Comparison of ENCODE assay signal across 1 cellular context in the genomic region with DNA sequence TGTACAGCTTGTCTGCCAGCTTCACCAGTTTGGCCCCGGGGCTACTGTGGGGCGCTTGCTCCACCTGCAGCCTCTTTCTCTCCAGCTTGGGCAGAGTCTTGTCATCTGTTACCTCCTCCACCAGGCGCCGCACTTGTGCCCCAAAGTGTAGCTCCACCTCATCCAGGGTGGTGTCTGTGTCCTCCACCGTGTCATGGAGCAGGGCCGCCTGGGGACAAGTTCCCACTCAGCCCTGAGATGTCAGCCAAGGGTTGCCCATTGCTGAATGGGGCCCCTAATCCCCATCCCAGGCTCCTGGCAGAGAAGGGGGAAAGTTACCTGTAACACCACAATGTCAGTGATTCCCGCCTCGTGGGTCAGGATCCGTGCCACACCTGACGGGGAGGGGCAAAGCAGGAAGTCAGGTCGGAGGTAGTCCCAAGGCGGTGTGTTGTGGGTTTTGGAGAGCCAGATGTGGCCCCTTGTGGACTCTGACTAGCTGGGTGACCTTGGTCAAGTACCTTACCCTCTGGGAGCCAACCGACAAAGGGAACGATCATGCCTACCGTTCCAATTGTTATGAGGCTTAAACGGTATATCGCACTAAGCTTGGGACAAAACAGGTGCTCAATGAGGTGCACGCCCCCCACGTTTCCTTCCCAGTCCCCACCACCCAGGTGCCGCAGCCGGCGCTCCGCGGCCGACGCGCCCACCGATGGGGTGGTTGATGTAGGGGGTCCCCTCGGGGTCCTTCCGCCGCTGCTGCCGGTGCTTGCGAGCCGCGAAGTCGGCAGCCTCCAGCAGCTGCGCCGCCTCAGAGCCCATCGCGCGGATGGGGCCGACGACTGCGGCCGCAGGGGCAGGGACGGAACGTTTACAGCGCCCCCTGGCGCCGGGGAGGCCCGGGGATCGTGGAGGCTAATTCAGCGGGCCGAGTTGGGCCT.
TF ChIP-seq lines count a peak whose summit lies in the region.

TSS of gene HDDC3 (minus strand) at position 813 of the 923 bp plus-strand sequence. CDS start at position 804, 9 bp downstream.

TF ChIP-seq in HepG2, 621 proteins besides CTCF, POLR2A, EP300 and RAD21 (continued from another document and continues in another):
- TF ChIP-seq ZNF660 (CRISPR knock-in tag; IDR thresholded peaks at IDR 0.05; ENCODE audit: borderline replicate concordance, low read depth) = no peak
- no peak for TF ChIP-seq SP140L (CRISPR knock-in tag; IDR thresholded peaks at IDR 0.05; ENCODE audit: borderline replicate concordance)
- TF ChIP-seq ZNF891 (CRISPR knock-in tag; IDR thresholded peaks at IDR 0.05) = peak; percentile 87
- no peak for TF ChIP-seq SETDB1 (CRISPR knock-in tag; IDR thresholded peaks at IDR 0.05; ENCODE audit: borderline replicate concordance)
- peak; percentile 89 for TF ChIP-seq ZNF788 (CRISPR knock-in tag; IDR thresholded peaks at IDR 0.05; ENCODE audit: borderline replicate concordance)
- no peak for TF ChIP-seq TBX3 (IDR thresholded peaks at IDR 0.05; ENCODE audit: borderline replicate concordance)
- TF ChIP-seq YEATS2 (CRISPR knock-in tag; IDR thresholded peaks at IDR 0.05; ENCODE audit: borderline replicate concordance) = peak; percentile 91
- no peak; the same call in 1 of the 2 replicates for TF ChIP-seq ZNF782 (CRISPR knock-in tag; IDR thresholded peaks at IDR 0.05; ENCODE audit: borderline replicate concordance)
- TF ChIP-seq SNRNP70 (IDR thresholded peaks at IDR 0.05; ENCODE audit: low read depth, low read length) = no peak
- 0 out of 2 replicates have a peak, but pooled peaks have one; percentile 75 for TF ChIP-seq EED (CRISPR knock-in tag; IDR thresholded peaks at IDR 0.05)
- no peak for TF ChIP-seq CCAR2 (optimal IDR thresholded peaks at IDR 0.05; ENCODE audit: low read depth, low read length)
- peak; percentile 57 for TF ChIP-seq ZBTB4 (CRISPR knock-in tag; IDR thresholded peaks at IDR 0.05; ENCODE audit: borderline replicate concordance)
- no peak for TF ChIP-seq ZNF850 (CRISPR knock-in tag; conservative IDR thresholded peaks at IDR 0.05)
- no peak for TF ChIP-seq ZBTB1 (CRISPR knock-in tag; IDR thresholded peaks at IDR 0.05; ENCODE audit: borderline replicate concordance)
- TF ChIP-seq POLR2G (IDR thresholded peaks at IDR 0.05; ENCODE audit: low read depth, low read length) = peak; percentile 81
- peak; percentile 85 for TF ChIP-seq ZNF776 (CRISPR knock-in tag; IDR thresholded peaks at IDR 0.05)
- TF ChIP-seq ZNF235 (CRISPR knock-in tag; IDR thresholded peaks at IDR 0.05; ENCODE audit: borderline replicate concordance) = no peak
- TF ChIP-seq JDP2 (CRISPR knock-in tag; IDR thresholded peaks at IDR 0.05; ENCODE audit: borderline replicate concordance) = no peak
- no peak for TF ChIP-seq ZBTB2 (CRISPR knock-in tag; IDR thresholded peaks at IDR 0.05; ENCODE audit: low read depth)
- TF ChIP-seq SMARCC2 (IDR thresholded peaks at IDR 0.05) = no peak
- peak; percentile 84 for TF ChIP-seq ZNF501 (CRISPR knock-in tag; IDR thresholded peaks at IDR 0.05)
- no peak for TF ChIP-seq ZNF598 (CRISPR knock-in tag; IDR thresholded peaks at IDR 0.05; ENCODE audit: borderline replicate concordance)
- TF ChIP-seq TERF1 (CRISPR knock-in tag; IDR thresholded peaks at IDR 0.05) = no peak
- TF ChIP-seq ZFY (CRISPR knock-in tag; IDR thresholded peaks at IDR 0.05) = peak; percentile 91
- TF ChIP-seq HNF4G (IDR thresholded peaks at IDR 0.05; ENCODE audit: borderline replicate concordance, low read depth, low read length) = no peak
- no peak; the same call in 1 of the 2 replicates for TF ChIP-seq HNF4G (CRISPR knock-in tag; IDR thresholded peaks at IDR 0.05; ENCODE audit: borderline replicate concordance, low read depth)
- peak; percentile 85 for TF ChIP-seq HOXA3 (CRISPR knock-in tag; IDR thresholded peaks at IDR 0.05)
- no peak for TF ChIP-seq ZSCAN30 (CRISPR knock-in tag; IDR thresholded peaks at IDR 0.05)
- no peak for TF ChIP-seq BATF2 (CRISPR knock-in tag; IDR thresholded peaks at IDR 0.05)
- TF ChIP-seq SRY (CRISPR knock-in tag; IDR thresholded peaks at IDR 0.05) = peak; percentile 69
- TF ChIP-seq ZNF180 (CRISPR knock-in tag; IDR thresholded peaks at IDR 0.05; ENCODE audit: borderline replicate concordance, low read depth) = no peak
- no peak for TF ChIP-seq ATF7 (IDR thresholded peaks at IDR 0.05)
- no peak for TF ChIP-seq ATF7 (CRISPR knock-in tag; IDR thresholded peaks at IDR 0.05)
- TF ChIP-seq, protein P1, sequence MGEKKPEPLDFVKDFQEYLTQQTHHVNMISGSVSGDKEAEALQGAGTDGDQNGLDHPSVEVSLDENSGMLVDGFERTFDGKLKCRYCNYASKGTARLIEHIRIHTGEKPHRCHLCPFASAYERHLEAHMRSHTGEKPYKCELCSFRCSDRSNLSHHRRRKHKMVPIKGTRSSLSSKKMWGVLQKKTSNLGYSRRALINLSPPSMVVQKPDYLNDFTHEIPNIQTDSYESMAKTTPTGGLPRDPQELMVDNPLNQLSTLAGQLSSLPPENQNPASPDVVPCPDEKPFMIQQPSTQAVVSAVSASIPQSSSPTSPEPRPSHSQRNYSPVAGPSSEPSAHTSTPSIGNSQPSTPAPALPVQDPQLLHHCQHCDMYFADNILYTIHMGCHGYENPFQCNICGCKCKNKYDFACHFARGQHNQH (CRISPR knock-in tag; IDR thresholded peaks at IDR 0.05) = peak; percentile 31; the same call in 1 of the 2 replicates
- TF ChIP-seq ZEB1 (IDR thresholded peaks at IDR 0.05; ENCODE audit: insufficient replicate concordance, low read depth) = peak; percentile 97
- TF ChIP-seq JUN (CRISPR knock-in tag; IDR thresholded peaks at IDR 0.05) = no peak
- TF ChIP-seq, protein P2, sequence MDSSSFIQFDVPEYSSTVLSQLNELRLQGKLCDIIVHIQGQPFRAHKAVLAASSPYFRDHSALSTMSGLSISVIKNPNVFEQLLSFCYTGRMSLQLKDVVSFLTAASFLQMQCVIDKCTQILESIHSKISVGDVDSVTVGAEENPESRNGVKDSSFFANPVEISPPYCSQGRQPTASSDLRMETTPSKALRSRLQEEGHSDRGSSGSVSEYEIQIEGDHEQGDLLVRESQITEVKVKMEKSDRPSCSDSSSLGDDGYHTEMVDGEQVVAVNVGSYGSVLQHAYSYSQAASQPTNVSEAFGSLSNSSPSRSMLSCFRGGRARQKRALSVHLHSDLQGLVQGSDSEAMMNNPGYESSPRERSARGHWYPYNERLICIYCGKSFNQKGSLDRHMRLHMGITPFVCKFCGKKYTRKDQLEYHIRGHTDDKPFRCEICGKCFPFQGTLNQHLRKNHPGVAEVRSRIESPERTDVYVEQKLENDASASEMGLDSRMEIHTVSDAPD (CRISPR knock-in tag; IDR thresholded peaks at IDR 0.05) = no peak
- TF ChIP-seq BCL6 (CRISPR knock-in tag; IDR thresholded peaks at IDR 0.05) = peak; percentile 58
- TF ChIP-seq, protein P3, sequence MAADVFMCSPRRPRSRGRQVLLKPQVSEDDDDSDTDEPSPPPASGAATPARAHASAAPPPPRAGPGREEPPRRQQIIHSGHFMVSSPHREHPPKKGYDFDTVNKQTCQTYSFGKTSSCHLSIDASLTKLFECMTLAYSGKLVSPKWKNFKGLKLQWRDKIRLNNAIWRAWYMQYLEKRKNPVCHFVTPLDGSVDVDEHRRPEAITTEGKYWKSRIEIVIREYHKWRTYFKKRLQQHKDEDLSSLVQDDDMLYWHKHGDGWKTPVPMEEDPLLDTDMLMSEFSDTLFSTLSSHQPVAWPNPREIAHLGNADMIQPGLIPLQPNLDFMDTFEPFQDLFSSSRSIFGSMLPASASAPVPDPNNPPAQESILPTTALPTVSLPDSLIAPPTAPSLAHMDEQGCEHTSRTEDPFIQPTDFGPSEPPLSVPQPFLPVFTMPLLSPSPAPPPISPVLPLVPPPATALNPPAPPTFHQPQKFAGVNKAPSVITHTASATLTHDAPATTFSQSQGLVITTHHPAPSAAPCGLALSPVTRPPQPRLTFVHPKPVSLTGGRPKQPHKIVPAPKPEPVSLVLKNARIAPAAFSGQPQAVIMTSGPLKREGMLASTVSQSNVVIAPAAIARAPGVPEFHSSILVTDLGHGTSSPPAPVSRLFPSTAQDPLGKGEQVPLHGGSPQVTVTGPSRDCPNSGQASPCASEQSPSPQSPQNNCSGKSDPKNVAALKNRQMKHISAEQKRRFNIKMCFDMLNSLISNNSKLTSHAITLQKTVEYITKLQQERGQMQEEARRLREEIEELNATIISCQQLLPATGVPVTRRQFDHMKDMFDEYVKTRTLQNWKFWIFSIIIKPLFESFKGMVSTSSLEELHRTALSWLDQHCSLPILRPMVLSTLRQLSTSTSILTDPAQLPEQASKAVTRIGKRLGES (CRISPR knock-in tag; IDR thresholded peaks at IDR 0.05; ENCODE audit: borderline replicate concordance) = no peak
- TF ChIP-seq, protein P4, sequence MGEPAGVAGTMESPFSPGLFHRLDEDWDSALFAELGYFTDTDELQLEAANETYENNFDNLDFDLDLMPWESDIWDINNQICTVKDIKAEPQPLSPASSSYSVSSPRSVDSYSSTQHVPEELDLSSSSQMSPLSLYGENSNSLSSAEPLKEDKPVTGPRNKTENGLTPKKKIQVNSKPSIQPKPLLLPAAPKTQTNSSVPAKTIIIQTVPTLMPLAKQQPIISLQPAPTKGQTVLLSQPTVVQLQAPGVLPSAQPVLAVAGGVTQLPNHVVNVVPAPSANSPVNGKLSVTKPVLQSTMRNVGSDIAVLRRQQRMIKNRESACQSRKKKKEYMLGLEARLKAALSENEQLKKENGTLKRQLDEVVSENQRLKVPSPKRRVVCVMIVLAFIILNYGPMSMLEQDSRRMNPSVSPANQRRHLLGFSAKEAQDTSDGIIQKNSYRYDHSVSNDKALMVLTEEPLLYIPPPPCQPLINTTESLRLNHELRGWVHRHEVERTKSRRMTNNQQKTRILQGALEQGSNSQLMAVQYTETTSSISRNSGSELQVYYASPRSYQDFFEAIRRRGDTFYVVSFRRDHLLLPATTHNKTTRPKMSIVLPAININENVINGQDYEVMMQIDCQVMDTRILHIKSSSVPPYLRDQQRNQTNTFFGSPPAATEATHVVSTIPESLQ (CRISPR knock-in tag; conservative IDR thresholded peaks at IDR 0.05) = no peak
- TF ChIP-seq REL (CRISPR knock-in tag; conservative IDR thresholded peaks at IDR 0.05) = no peak
- no peak for TF ChIP-seq ZNF678 (CRISPR knock-in tag; IDR thresholded peaks at IDR 0.05)
- TF ChIP-seq DMAP1 (CRISPR knock-in tag; IDR thresholded peaks at IDR 0.05) = peak; percentile 64; the same call in 1 of the 2 replicates
- no peak for TF ChIP-seq ZNF557 (CRISPR knock-in tag; IDR thresholded peaks at IDR 0.05)
- no peak for TF ChIP-seq GPN1 (CRISPR knock-in tag; IDR thresholded peaks at IDR 0.05; ENCODE audit: borderline replicate concordance)
- TF ChIP-seq NFYC (CRISPR knock-in tag; IDR thresholded peaks at IDR 0.05) = no peak
- TF ChIP-seq KLF11 (CRISPR knock-in tag; IDR thresholded peaks at IDR 0.05) = peak; percentile 73; the same call in 1 of the 2 replicates
- TF ChIP-seq SIX4 (CRISPR knock-in tag; IDR thresholded peaks at IDR 0.05) = no peak
- TF ChIP-seq ARID3A (IDR thresholded peaks at IDR 0.05; ENCODE audit: low read depth, low read length) = no peak
